In genomic region chr11:65003968-65004367, GRCh38 we compare ENCODE assay signal across 10 cellular contexts. TPM values are rescaled to one million over a fixed set of nuclear protein-coding genes. Genes with fewer than 3 reads are reported as not detected.
"Had no signal": no experiment of that assay in that cellular context is flagged by ENCODE, and none has a peak within 500 bp of the region (broad histone marks: within the 10 kb centered on the region; RNA-seq: fewer than 3 reads in every experiment).

No MANE protein-coding gene starts in this region.

RNA-seq across cellular contexts. Expression of gene BATF2, which starts 7.2 kb away (rescaled TPM):
- total RNA-seq: PC-3, SJSA1 had no signal

RNA-seq across cellular contexts. Expression of gene MAJIN, which starts 32.1 kb away (rescaled TPM):
- total RNA-seq: OCI-LY7, PC-3, Peyer's patch, Right ventricle myocardium inferior, Right ventricle myocardium superior, RPMI7951, SJCRH30, SJSA1, SK-MEL-5 had no signal
- polyA plus RNA-seq: SK-N-SH had no signal
